Comparison of ENCODE assay signal across 8 cellular contexts in the genomic region with DNA sequence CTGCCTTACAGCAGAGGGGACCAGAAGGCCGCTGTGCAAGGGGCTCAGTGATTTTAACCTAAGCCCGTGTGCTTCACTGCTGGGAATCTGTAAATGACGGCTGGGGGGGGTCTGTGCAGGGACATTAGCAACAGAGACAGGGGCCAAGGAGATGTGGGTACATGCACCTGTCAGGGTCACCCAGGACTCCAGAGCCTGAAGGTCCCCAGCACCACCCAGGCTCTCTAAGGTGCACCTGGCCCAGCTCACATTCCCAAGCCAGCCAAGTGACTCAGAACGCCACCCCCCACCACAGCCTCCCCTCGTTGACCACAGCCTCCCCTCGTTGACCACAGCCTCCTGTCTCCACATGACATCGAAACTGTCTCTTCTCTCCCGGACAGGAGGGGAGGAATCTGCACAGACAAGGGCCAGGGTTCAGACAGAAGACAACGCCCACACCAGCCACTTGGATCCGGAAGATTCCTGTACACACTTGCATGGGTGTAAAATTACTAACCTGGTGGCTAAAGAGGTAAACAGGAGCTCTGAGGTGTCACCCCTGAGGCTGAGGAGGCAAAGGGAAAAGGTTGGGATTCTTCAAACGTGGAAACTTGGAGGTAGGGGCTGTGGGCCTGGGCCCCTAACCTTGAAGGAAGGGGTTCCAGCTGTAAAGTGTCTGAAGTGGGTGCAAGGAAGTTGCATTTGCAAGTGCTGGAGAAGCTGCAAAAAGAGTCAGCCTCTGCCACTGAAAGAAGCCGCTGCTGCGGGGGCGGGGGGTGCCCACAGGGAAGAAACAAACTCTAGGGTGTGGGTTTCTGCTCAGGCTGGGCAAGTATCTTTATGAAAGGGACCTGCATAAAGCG. TPM values are rescaled to one million over a fixed set of nuclear protein-coding genes. Genes with fewer than 3 reads are reported as not detected.
DNase-seq lines count a peak whose midpoint lies in the region; ATAC-seq and TF ChIP-seq lines count a peak whose summit lies in the region.

No MANE protein-coding gene starts in this region.

- H3K79me1 ChIP-seq in IMR-90 (ENCODE audit: low read depth in 1 of 2, low read length in 2 of 2): peaks cover 0 to 10% of the 10 kb centered on the region in 2 experiments; a peak in 2 of 4 replicates

- intact Hi-C loops in IMR-90 (cut with micrococcal nuclease): no loop called here

- POLR2A ChIA-PET in IMR-90 (lab: Charles Lee; ENCODE audit: unreplicated experiment): no interaction called here

- ATAC-seq in IMR-90 (ENCODE audit: low read depth): no peak
- ATAC-seq in GM21515 (IDR thresholded peaks at IDR 0.05; ENCODE audit: unreplicated experiment): no peak

- peaks cover 19% of the 10 kb centered on the region for H3K9me1 ChIP-seq in IMR-90 (ENCODE audit: insufficient read depth, low read length)

- DNase-seq in CD1c-positive myeloid dendritic cell (ENCODE audit: extremely low spot score) (peak; percentile 65), IMR-90 (peak; percentile 47), osteoblast (ENCODE audit: insufficient read length, low spot score, missing footprints) (peak; percentile 58), COLO829 (ENCODE audit: low spot score) (no peak), right atrium auricular region (ENCODE audit: low spot score) (no peak), RKO (ENCODE audit: low spot score) (no peak)
- DNase-seq in activated effector memory CD4-positive, alpha-beta T cell treated with Interleukin-2 at 50 U/mL for 16 hours: peak; percentile 6

- H3K4me2 ChIP-seq in IMR-90 (ENCODE audit: low read depth, low read length) (no peak overlapping the region), osteoblast (ENCODE audit: insufficient read depth, low read length) (no peak overlapping the region)

- H2BK5ac ChIP-seq in IMR-90 (ENCODE audit: low read depth, low read length, poor library complexity, severe bottlenecking): no peak overlapping the region

- H3K4me1 ChIP-seq in IMR-90 (ENCODE audit: control insufficient read depth, insufficient read depth, low read length): peaks cover 36% of the 10 kb centered on the region
- H3K4me1 ChIP-seq in osteoblast (ENCODE audit: insufficient read depth, low read length): peaks cover 61% of the 10 kb centered on the region
- peaks cover 0 to 32% of the 10 kb centered on the region in 2 donors for H3K4me1 ChIP-seq in right atrium auricular region

- no peak overlapping the region for H3K18ac ChIP-seq in IMR-90 (ENCODE audit: low read depth, low read length)

- H3K27me3 ChIP-seq in IMR-90 (ENCODE audit: control insufficient read depth, insufficient read depth, low read length): no peaks in the 10 kb centered on the region
- no peaks in the 10 kb centered on the region for H3K27me3 ChIP-seq in osteoblast (ENCODE audit: insufficient read depth, low read length)
- no peaks in the 10 kb centered on the region for H3K27me3 ChIP-seq in right atrium auricular region

- H3K36me3 ChIP-seq in IMR-90 (ENCODE audit: control insufficient read depth, insufficient read depth, low read length) (no peaks in the 10 kb centered on the region), osteoblast (ENCODE audit: insufficient read depth, low read length) (no peaks in the 10 kb centered on the region), right atrium auricular region (no peaks in the 10 kb centered on the region)

- peak overlapping the region; percentile 64 for H2BK120ac ChIP-seq in IMR-90 (ENCODE audit: low read depth, low read length)

- 100% methylated on average over 3 of the region's 15 CpGs; no CpG with 5 or more reads in 1 of the 2 experiments for WGBS in IMR-90 (ENCODE audit: extremely low coverage in 2 of 2, insufficient read length in 1 of 2), 2 experiments

- H2AFZ ChIP-seq in IMR-90 (replicated peaks; ENCODE audit: low read length, poor library complexity) (peak overlapping the region; percentile 29), osteoblast (ENCODE audit: low read length) (peak overlapping the region; percentile 64)

- H3K79me2 ChIP-seq in osteoblast (ENCODE audit: insufficient read depth, low read length): no peaks in the 10 kb centered on the region

- no peak overlapping the region for H3K23ac ChIP-seq in IMR-90 (ENCODE audit: low read depth, low read length)

- no peak overlapping the region for H3K56ac ChIP-seq in IMR-90 (ENCODE audit: extremely low read depth, insufficient read depth, low read length)

- dilution Hi-C loops in IMR-90 (cut with HindIII; ENCODE audit: low sequenced_read_pairs, unreplicated experiment): no loop called here

- no peak for TF ChIP-seq CTCF in IMR-90 (conservative IDR thresholded peaks at IDR 0.05; ENCODE audit: low read depth, low read length)
- no peak for TF ChIP-seq CTCF in osteoblast (IDR thresholded peaks at IDR 0.05; ENCODE audit: extremely low read depth, low read depth, low read length)
- TF ChIP-seq CTCF in right atrium auricular region (IDR thresholded peaks at IDR 0.05): no peak

- H2AK5ac ChIP-seq in IMR-90 (ENCODE audit: low read depth, low read length): peak overlapping the region; percentile 87

- peak overlapping the region; percentile 61 for H3K4ac ChIP-seq in IMR-90 (ENCODE audit: low read depth, low read length)

- peak overlapping the region; percentile 66 for H2AK9ac ChIP-seq in IMR-90 (replicated peaks; ENCODE audit: low read depth, low read length, poor library complexity)

- H4K5ac ChIP-seq in IMR-90 (ENCODE audit: low read depth, low read length): no peak overlapping the region

- peak overlapping the region; percentile 62 for H4K91ac ChIP-seq in IMR-90 (ENCODE audit: insufficient read depth, low read depth, low read length)

- TF ChIP-seq RAD21 in IMR-90 (IDR thresholded peaks at IDR 0.05; ENCODE audit: low read length): no peak

- CTCF ChIA-PET in IMR-90 (lab: Yijun Ruan, JAX): no interaction called here

- H3K9me3 ChIP-seq in IMR-90 (ENCODE audit: control insufficient read depth, insufficient read depth, low read length): no peaks in the 10 kb centered on the region
- H3K9me3 ChIP-seq in osteoblast (ENCODE audit: low read depth, low read length): no peaks in the 10 kb centered on the region
- H3K9me3 ChIP-seq in right atrium auricular region: no peaks in the 10 kb centered on the region

- TF ChIP-seq POLR2A in IMR-90 (IDR thresholded peaks at IDR 0.05; ENCODE audit: low read depth, low read length): no peak

- peak overlapping the region; percentile 37; the same call in 2 of the 3 replicates for H2BK15ac ChIP-seq in IMR-90 (ENCODE audit: low read depth, low read length)

- no peaks in the 10 kb centered on the region for H4K20me1 ChIP-seq in IMR-90 (ENCODE audit: insufficient read depth, low read length)
- H4K20me1 ChIP-seq in osteoblast (ENCODE audit: insufficient read depth, low read length): no peaks in the 10 kb centered on the region

- no peak overlapping the region for H3K9ac ChIP-seq in IMR-90 (ENCODE audit: low read depth, low read length)

- in situ Hi-C loops in IMR-90 (cut with MboI; ENCODE audit: low sequenced_read_pairs): no loop called here

- peak overlapping the region in 1 of 2 experiments; percentile 50; a peak in 2 of 4 replicates for H4K8ac ChIP-seq in IMR-90 (ENCODE audit: low read depth in 2 of 2, low read length in 2 of 2)

- no TSS peak for BruUV-seq in IMR-90 (replicated peaks; lab: Mats Ljungman, UMichigan)

- H3K27ac ChIP-seq in IMR-90 (ENCODE audit: insufficient read depth, low read length): no peak overlapping the region
- peak overlapping the region; percentile 33 for H3K27ac ChIP-seq in osteoblast (ENCODE audit: low read depth, low read length)
- no peak overlapping the region for H3K27ac ChIP-seq in right atrium auricular region

- peak overlapping the region; percentile 38 for H3K14ac ChIP-seq in IMR-90 (replicated peaks; ENCODE audit: low read depth, low read length)

- H3K4me3 ChIP-seq in IMR-90 (ENCODE audit: insufficient read depth, low read depth, low read length) (no peak overlapping the region), osteoblast (ENCODE audit: insufficient read depth, low read length) (no peak overlapping the region), right atrium auricular region (no peak overlapping the region)

- H2BK20ac ChIP-seq in IMR-90 (ENCODE audit: low read depth, low read length): no peak overlapping the region; the same call in 1 of the 2 replicates

TF ChIP-seq in IMR-90, 13 proteins besides CTCF, POLR2A, EP300 and RAD21:
- TF ChIP-seq FOS (IDR thresholded peaks at IDR 0.05; ENCODE audit: low read depth, low read length) (0 out of 2 replicates have a peak, but pooled peaks have one; percentile 1), USF2 (IDR thresholded peaks at IDR 0.05; ENCODE audit: low read depth, low read length) (no peak)
TF ChIP-seq in IMR-90: peak in this region for 1.

RNA-seq across cellular contexts. Expression of gene CALML3, which starts 27.0 kb away (rescaled TPM):
- total RNA-seq in IMR-90 (2012; rRNA removed) (not detected in 2 replicates), osteoblast (not detected in 2 replicates), right atrium auricular region (not detected)
- polyA plus RNA-seq in IMR-90 (2012; rRNA removed): not detected in 2 replicates
- not detected in 2 replicates for polyA plus RNA-seq in IMR-90 (2012; cell fraction: cytosol; rRNA removed)
- polyA plus RNA-seq in IMR-90 (2012; cell fraction: nucleus; rRNA removed; ENCODE audit: low replicate concordance): not detected in 2 replicates

RNA-seq across cellular contexts. Expression of gene CALML5, which starts 52.4 kb away (rescaled TPM):
- total RNA-seq in IMR-90 (2012; rRNA removed) (not detected in 2 replicates), osteoblast (not detected in 2 replicates), right atrium auricular region (not detected)
- not detected in 2 replicates for polyA plus RNA-seq in IMR-90 (2012; rRNA removed)
- not detected in 2 replicates for polyA plus RNA-seq in IMR-90 (2012; cell fraction: cytosol; rRNA removed)
- polyA plus RNA-seq in IMR-90 (2012; cell fraction: nucleus; rRNA removed; ENCODE audit: low replicate concordance): not detected in 2 replicates

Comparison
In these comparisons a context has a peak if more than half of its experiments do, and no peak if none do; other contexts are left out.
1. DNase-seq: peak in CD1c-positive myeloid dendritic cell (single experiment), IMR-90 (single experiment), activated effector memory CD4-positive, alpha-beta T cell treated with Interleukin-2 at 50 U/mL for 16 hours (single experiment) and osteoblast (single experiment); none in COLO829 (single experiment), right atrium auricular region (single experiment) and RKO (single experiment).